15 cellular contexts compared by ENCODE assay signal in the genomic region with DNA sequence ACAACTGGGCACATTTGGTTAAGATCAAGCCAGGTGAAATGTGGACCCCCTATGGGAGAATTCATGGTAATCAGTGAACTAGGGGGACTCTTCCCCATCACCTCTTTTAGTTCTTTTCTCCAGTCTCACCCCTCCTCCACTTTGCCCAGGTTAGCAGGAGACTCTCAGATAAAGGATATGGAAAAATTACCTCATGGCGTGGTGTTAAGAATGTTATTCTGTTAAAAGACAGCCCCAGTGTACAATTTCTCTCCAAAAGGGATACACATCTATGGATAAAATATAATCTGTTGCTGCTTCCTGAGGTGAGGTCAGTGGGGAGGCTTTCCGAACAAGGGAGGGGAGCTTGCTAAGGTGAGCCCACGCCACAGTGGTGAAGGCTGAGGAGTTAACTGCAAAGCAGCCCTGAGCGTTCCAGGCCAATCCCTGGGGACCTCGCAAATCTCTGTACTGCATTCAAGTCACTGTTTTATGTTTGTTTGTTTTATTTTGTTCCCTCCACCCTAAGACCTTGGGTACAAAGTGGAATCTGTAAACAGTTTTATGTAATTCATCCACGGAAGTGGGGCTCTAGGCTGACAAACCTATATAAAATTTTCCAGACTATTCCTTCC. TPM values are rescaled to one million over a fixed set of nuclear protein-coding genes. Genes with fewer than 3 reads are reported as not detected.
DNase-seq lines count a peak whose midpoint lies in the region; ATAC-seq, FAIRE-seq and TF ChIP-seq lines count a peak whose summit lies in the region.
"Had no signal": no experiment of that assay in that cellular context is flagged by ENCODE, and none has a peak within 500 bp of the region (broad histone marks: within the 10 kb centered on the region; RNA-seq: fewer than 3 reads in every experiment).

No MANE protein-coding gene starts in this region.

- H3K27me3 ChIP-seq in PC-3 (ENCODE audit: low read length) (no peaks in the 10 kb centered on the region), right cardiac atrium (ENCODE audit: control insufficient read depth, insufficient read depth) (no peaks in the 10 kb centered on the region), small intestine (ENCODE audit: control insufficient read depth in 2 of 2, insufficient read depth in 2 of 2, low read length in 2 of 2) (no peaks in the 10 kb centered on the region), adrenal gland (no peaks in the 10 kb centered on the region), vagina (no peaks in the 10 kb centered on the region)
- H3K27me3 ChIP-seq: BLaER1, sigmoid colon had no signal

- no TSS peak for BruUV-seq in PC-3 (replicated peaks; lab: Mats Ljungman, UMichigan)

- H2AFZ ChIP-seq in PC-3 (ENCODE audit: low read length), result peak overlapping the region; percentile 48

- CTCF ChIA-PET in PC-3 (lab: Charles Lee), result interaction anchor here (1.1 to 2.2 kb wide), 4 partner anchors 8 to 577 kb away, joined by 3 to 16 read pairs (median 4); partner anchors contain the start of gene ADGRF1

- H3K36me3 ChIP-seq in PC-3 (ENCODE audit: low read depth, low read length) (no peaks in the 10 kb centered on the region), small intestine (ENCODE audit: control insufficient read depth in 2 of 2, insufficient read depth in 2 of 2, low read length in 2 of 2) (no peaks in the 10 kb centered on the region), adrenal gland (replicated peaks in 1 of 2) (no peaks in the 10 kb centered on the region), vagina (no peaks in the 10 kb centered on the region)
- H3K36me3 ChIP-seq: BLaER1, HAP-1, sigmoid colon had no signal

- POLR2A ChIA-PET in PC-3 (lab: Charles Lee; ENCODE audit: unreplicated experiment), result interaction anchor here (0.6 to 1.2 kb wide), 4 partner anchors 45 to 202 kb away, joined by 3 to 5 read pairs (median 4); no protein-coding TSS in a partner anchor

- H3K4me1 ChIP-seq in PC-3 (ENCODE audit: insufficient read depth, low read length) (peaks cover 69% of the 10 kb centered on the region), right cardiac atrium (ENCODE audit: control insufficient read depth, insufficient read depth, low read length) (no peaks in the 10 kb centered on the region), small intestine (ENCODE audit: control insufficient read depth in 2 of 2, insufficient read depth in 1 of 2, low read depth in 1 of 2, low read length in 1 of 2) (peaks cover 2 to 8% of the 10 kb centered on the region in 2 donors), adrenal gland (replicated peaks in 1 of 2) (peaks cover 9 to 17% of the 10 kb centered on the region in 2 donors), vagina (peaks cover 7% of the 10 kb centered on the region)
- H3K4me1 ChIP-seq: BLaER1, HAP-1 had no signal

- peak overlapping the region; percentile 58 for H3K4me2 ChIP-seq in PC-3 (ENCODE audit: low read length)
- H3K4me2 ChIP-seq: BLaER1 had no signal

- DNase-seq in DMS153 treated with DMSO at 0.1 percent for 48 hours (lab: John Stamatoyannopoulos, UW; ENCODE audit: unreplicated experiment) (peak; percentile 57), PC-3 (peak; percentile 49), right cardiac atrium (peak; percentile 46 to 64 (median 64)), small intestine (peak; percentile 20), dedifferentiated amniotic fluid mesenchymal stem cell (ENCODE audit: extremely low spot score) (no peak), adrenal gland (no peak), vagina (ENCODE audit: extremely low spot score in 2 of 2) (no peak)
- DNase-seq: activated CD4-positive, CD25-positive, alpha-beta regulatory T cell; activated naive CD4-positive, alpha-beta T cell treated with anti-CD3 and anti-CD28 coated beads, Interleukin-2, amount 50 U/mL, for 16 hours; sigmoid colon; stimulated activated naive B cell treated with anti-CD40 and anti-IgM and Interleukin-4, amounts not matched to agents 10 μg/mL and 1 μg/mL and 100 μg/mL, for 72 hours had no signal

- TF ChIP-seq POLR2A in adrenal gland (IDR thresholded peaks at IDR 0.05) (no peak), vagina (IDR thresholded peaks at IDR 0.05) (no peak)

- no peak for TF ChIP-seq CTCF in PC-3 (conservative IDR thresholded peaks at IDR 0.05; ENCODE audit: low read depth, low read length)
- TF ChIP-seq CTCF in adrenal gland (IDR thresholded peaks at IDR 0.05), result no peak
- no peak for TF ChIP-seq CTCF in vagina (IDR thresholded peaks at IDR 0.05)

- H3K9me3 ChIP-seq in PC-3 (ENCODE audit: low read length) (no peaks in the 10 kb centered on the region), right cardiac atrium (ENCODE audit: control insufficient read depth, low read length) (no peaks in the 10 kb centered on the region), small intestine (ENCODE audit: control insufficient read depth, low read depth) (no peaks in the 10 kb centered on the region), adrenal gland (replicated peaks in 1 of 3) (no peaks in the 10 kb centered on the region), vagina (no peaks in the 10 kb centered on the region)
- H3K9me3 ChIP-seq: BLaER1, HAP-1, sigmoid colon had no signal

- H4K20me1 ChIP-seq in PC-3 (ENCODE audit: low read length), result no peaks in the 10 kb centered on the region
- H4K20me1 ChIP-seq: BLaER1 had no signal

- ATAC-seq in PC-3, result peak; percentile 45
- ATAC-seq in right cardiac atrium, result peak; percentile 80 to 83
- no peak for ATAC-seq in GM19324 (IDR thresholded peaks at IDR 0.05; ENCODE audit: low FRiP score, unreplicated experiment)

- intact Hi-C loops in PC-3 (cut with micrococcal nuclease) (loop anchor here (1.0 to 10.0 kb wide), 11 partner anchors 57 to 571 kb away; partner anchors contain the start of genes CYP39A1, SLC25A27 and TNFRSF21), right cardiac atrium (cut with DNase I) (loop anchor here in 2 of 4 donors (2.0 to 5.0 kb wide), 2 partner anchors 138 to 141 kb away; no protein-coding TSS in a partner anchor), adrenal gland (cut with DNase I) (loop anchor here in 1 of 2 donors (10.0 kb wide), 1 partner anchor 135 kb away; no protein-coding TSS in a partner anchor), vagina (cut with DNase I) (loop anchor here (5.0 kb wide), 1 partner anchor 143 kb away; no protein-coding TSS in a partner anchor)

- peak overlapping the region; percentile 67 for H3K27ac ChIP-seq in PC-3 (ENCODE audit: low read length)
- H3K27ac ChIP-seq in right cardiac atrium (ENCODE audit: low read length), result peak overlapping the region; percentile 51
- H3K27ac ChIP-seq in small intestine (ENCODE audit: low read depth in 1 of 2, low read length in 1 of 2), result no peak overlapping the region
- peak overlapping the region in 1 of 5 donors; percentile 70 for H3K27ac ChIP-seq in adrenal gland
- no peak overlapping the region for H3K27ac ChIP-seq in vagina
- H3K27ac ChIP-seq: BLaER1 had no signal

- FAIRE-seq in small intestine (lab: Jason Lieb, UNC), result no peak

- WGBS in right cardiac atrium, result 49% methylated on average over 6 of the region's 6 CpGs
- WGBS in small intestine, 3 donors, result 13 to 48% (median 35%) methylated on average over 6 of the region's 6 CpGs
- 37 to 52% (median 44%) methylated on average over 6 of the region's 6 CpGs for WGBS in adrenal gland, 4 donors

- no peaks in the 10 kb centered on the region for H3K9me2 ChIP-seq in PC-3 (replicated peaks; ENCODE audit: low read length)

- H3K4me3 ChIP-seq in PC-3 (ENCODE audit: low read length) (no peak overlapping the region), right cardiac atrium (ENCODE audit: low read length) (no peak overlapping the region), small intestine (ENCODE audit: low read depth in 1 of 2, low read length in 2 of 2) (no peak overlapping the region), adrenal gland (no peak overlapping the region), vagina (no peak overlapping the region)
- H3K4me3 ChIP-seq: BLaER1, HAP-1, sigmoid colon had no signal

- H3K9ac ChIP-seq in PC-3 (ENCODE audit: low read length), result peak overlapping the region; percentile 30
- H3K9ac ChIP-seq: BLaER1 had no signal

- no peaks in the 10 kb centered on the region for H3K79me2 ChIP-seq in PC-3 (ENCODE audit: low read length)

- H3F3A ChIP-seq in PC-3 (ENCODE audit: low read length, unreplicated experiment), result no peaks in the 10 kb centered on the region

RNA-seq across cellular contexts. Expression of gene ADGRF1, which starts 52.0 kb away (rescaled TPM):
- 82.6 and 104 TPM in 2 replicates for total RNA-seq in PC-3 (2014; rRNA removed)
- not detected for total RNA-seq in right cardiac atrium
- not detected for polyA plus RNA-seq in right cardiac atrium
- polyA plus RNA-seq in small intestine, result 1 to 10 TPM; 1.1 to 1.7 (median 1.6) TPM
- total RNA-seq in adrenal gland, result under 1 TPM in 2 of 8 donors, not detected in 6; 0.19 to 0.25 TPM
- under 1 TPM in 2 of 3 donors, not detected in 1; under 0.01 to 0.24 TPM for polyA plus RNA-seq in adrenal gland
- total RNA-seq in vagina, result 8.3 TPM
- total RNA-seq: sigmoid colon had no signal
- polyA plus RNA-seq: neural cell had no signal

Comparison
In these comparisons a context has a peak if more than half of its experiments do, and no peak if none do; other contexts are left out.
1. DNase-seq: peak in DMS153 treated with DMSO at 0.1 percent for 48 hours (single experiment), PC-3 (single experiment), right cardiac atrium (3 of 3) and small intestine (single experiment); none in dedifferentiated amniotic fluid mesenchymal stem cell (single experiment), adrenal gland (0 of 7) and vagina (0 of 2).
2. H3K27ac ChIP-seq: peak in PC-3 (single experiment) and right cardiac atrium (single experiment); none in small intestine (0 of 2) and vagina (single experiment).